12 cellular contexts compared by ENCODE assay signal in genomic region chr5:178380541-178381074, GRCh38.
A peak's percentile ranks its signal among the peaks of the same experiment; 100 is the strongest.
DNase-seq lines count a peak whose midpoint lies in the region; ATAC-seq, FAIRE-seq and TF ChIP-seq lines count a peak whose summit lies in the region.
"Had no signal": no experiment of that assay in that cellular context is flagged by ENCODE, and none has a peak within 500 bp of the region (broad histone marks: within the 10 kb centered on the region; RNA-seq: fewer than 3 reads in every experiment).

No MANE protein-coding gene starts in this region.

- H3K4me3 ChIP-seq in H7 (ENCODE audit: insufficient read depth, low read depth, low read length) (no peak overlapping the region), aorta (ENCODE audit: low read length in 2 of 2) (no peak overlapping the region)
- no peak overlapping the region for H3K4me3 ChIP-seq in naive thymus-derived CD4-positive, alpha-beta T cell (ENCODE audit: low read length)
- H3K4me3 ChIP-seq: A549 had no signal

- no peaks in the 10 kb centered on the region for H3K4me1 Mint-ChIP-seq in chondrocyte (ENCODE audit: low read depth)
- H3K4me1 Mint-ChIP-seq in nephron = peaks cover 83% of the 10 kb centered on the region
- H3K4me1 Mint-ChIP-seq in naive thymus-derived CD4-positive, alpha-beta T cell = no peaks in the 10 kb centered on the region
- H3K4me1 Mint-ChIP-seq: CD8-positive, alpha-beta memory T cell had no signal

- no peak for TF ChIP-seq POLR2A in GM12892 (IDR thresholded peaks at IDR 0.05; ENCODE audit: low read depth, low read length)

- no peaks in the 10 kb centered on the region for H3K9me3 Mint-ChIP-seq in chondrocyte (ENCODE audit: low read depth)
- H3K9me3 Mint-ChIP-seq in nephron = no peaks in the 10 kb centered on the region
- no peaks in the 10 kb centered on the region for H3K9me3 Mint-ChIP-seq in naive thymus-derived CD4-positive, alpha-beta T cell
- H3K9me3 Mint-ChIP-seq: CD8-positive, alpha-beta memory T cell had no signal

- H3K27me3 Mint-ChIP-seq in chondrocyte (ENCODE audit: low read depth) = peaks cover 9% of the 10 kb centered on the region
- H3K27me3 Mint-ChIP-seq in nephron (ENCODE audit: low read depth) = peaks cover 4% of the 10 kb centered on the region
- H3K27me3 Mint-ChIP-seq in naive thymus-derived CD4-positive, alpha-beta T cell = peaks cover 0 to 10% (median 4%) of the 10 kb centered on the region in 5 donors

- CTCF ChIA-PET in naive thymus-derived CD4-positive, alpha-beta T cell (lab: Charles Lee) = no interaction called here

- no peak overlapping the region for H3K27ac Mint-ChIP-seq in chondrocyte (ENCODE audit: unreplicated experiment)
- H3K27ac Mint-ChIP-seq in nephron = peak overlapping the region; percentile 51 to 97 (median 70)
- no peak overlapping the region for H3K27ac Mint-ChIP-seq in naive thymus-derived CD4-positive, alpha-beta T cell

- H3K4me3 Mint-ChIP-seq in chondrocyte (ENCODE audit: unreplicated experiment) (no peak overlapping the region), nephron (no peak overlapping the region)
- no peak overlapping the region for H3K4me3 Mint-ChIP-seq in naive thymus-derived CD4-positive, alpha-beta T cell

- no peak overlapping the region for H3K27ac ChIP-seq in aorta (ENCODE audit: low read depth in 1 of 2, low read length in 2 of 2)
- H3K27ac ChIP-seq in naive thymus-derived CD4-positive, alpha-beta T cell (ENCODE audit: low read depth, low read length) = no peak overlapping the region
- H3K27ac ChIP-seq: A549 had no signal

- H3K9me3 ChIP-seq in aorta (ENCODE audit: control insufficient read depth, low read length) = no peaks in the 10 kb centered on the region
- no peaks in the 10 kb centered on the region for H3K9me3 ChIP-seq in naive thymus-derived CD4-positive, alpha-beta T cell (ENCODE audit: control insufficient read depth in 2 of 3, low read length in 3 of 3)
- H3K9me3 ChIP-seq: A549, BE2C, Caco-2 had no signal

- TF ChIP-seq CTCF in chondrocyte (IDR thresholded peaks at IDR 0.05) (no peak), nephron (IDR thresholded peaks at IDR 0.05; ENCODE audit: unreplicated experiment in 3 of 3) (no peak)

- ATAC-seq in aorta (ENCODE audit: low FRiP score) = no peak
- no peak for ATAC-seq in naive thymus-derived CD4-positive, alpha-beta T cell
- ATAC-seq: A549 had no signal

- H3K4me1 ChIP-seq in aorta (ENCODE audit: control insufficient read depth in 1 of 2, insufficient read depth in 2 of 2, low read length in 2 of 2) = no peaks in the 10 kb centered on the region
- no peaks in the 10 kb centered on the region for H3K4me1 ChIP-seq in naive thymus-derived CD4-positive, alpha-beta T cell (ENCODE audit: control insufficient read depth in 2 of 2, insufficient read depth in 2 of 2, low read length in 2 of 2)
- H3K4me1 ChIP-seq: A549, BE2C, Caco-2 had no signal

- H3K36me3 ChIP-seq in H7 (replicated peaks; ENCODE audit: control insufficient read depth, insufficient read depth, low read length) (no peaks in the 10 kb centered on the region), aorta (ENCODE audit: control insufficient read depth in 1 of 2, insufficient read depth in 2 of 2, low read length in 1 of 2) (no peaks in the 10 kb centered on the region)
- H3K36me3 ChIP-seq in naive thymus-derived CD4-positive, alpha-beta T cell (ENCODE audit: control insufficient read depth in 2 of 3, insufficient read depth in 3 of 3, low read length in 3 of 3) = no peaks in the 10 kb centered on the region
- H3K36me3 ChIP-seq: BE2C had no signal

- intact Hi-C loops in aorta (cut with DNase I) = no loop called here
- intact Hi-C loops in naive thymus-derived CD4-positive, alpha-beta T cell (cut with micrococcal nuclease) = no loop called here

- POLR2A ChIA-PET in naive thymus-derived CD4-positive, alpha-beta T cell (lab: Charles Lee) = no interaction called here

- no peaks in the 10 kb centered on the region for H3K27me3 ChIP-seq in H7 (ENCODE audit: control insufficient read depth, insufficient read depth, low read length)
- H3K27me3 ChIP-seq in aorta (ENCODE audit: control insufficient read depth in 1 of 2, insufficient read depth in 2 of 2, low read length in 1 of 2) = no peaks in the 10 kb centered on the region
- no peaks in the 10 kb centered on the region for H3K27me3 ChIP-seq in naive thymus-derived CD4-positive, alpha-beta T cell (ENCODE audit: control insufficient read depth in 2 of 2, insufficient read depth in 2 of 2, low read length in 2 of 2)
- H3K27me3 ChIP-seq: BE2C had no signal

- H3K36me3 Mint-ChIP-seq in chondrocyte (ENCODE audit: low read depth) (no peaks in the 10 kb centered on the region), nephron (ENCODE audit: low read depth) (no peaks in the 10 kb centered on the region)
- no peaks in the 10 kb centered on the region for H3K36me3 Mint-ChIP-seq in naive thymus-derived CD4-positive, alpha-beta T cell
- H3K36me3 Mint-ChIP-seq: CD8-positive, alpha-beta memory T cell had no signal

- DNase-seq in H7 (peak; percentile 64), chondrocyte (ENCODE audit: low spot score) (peak; percentile 69), aorta (peak; percentile 29 to 66), GM12892 (ENCODE audit: insufficient read length) (no peak), HCEC 1CT (no peak)
- no peak for DNase-seq in naive thymus-derived CD4-positive, alpha-beta T cell
- DNase-seq: BE2C; Caco-2; CD8-positive, alpha-beta memory T cell; GF-D8 had no signal

- WGBS in aorta, 2 donors = 91 to 93% methylated on average over 16 of the region's 16 CpGs

- no peak for FAIRE-seq in GM12892 (lab: Jason Lieb, UNC)
- FAIRE-seq: A549 had no signal

Comparison
In these comparisons a context has a peak if more than half of its experiments do, and no peak if none do; other contexts are left out.
1. DNase-seq: peak in H7 (single experiment), chondrocyte (single experiment) and aorta (2 of 2); none in naive thymus-derived CD4-positive, alpha-beta T cell (0 of 9), GM12892 (single experiment) and HCEC 1CT (single experiment).
2. H3K27ac Mint-ChIP-seq: peak in nephron (3 of 3); none in chondrocyte (single experiment) and naive thymus-derived CD4-positive, alpha-beta T cell (0 of 9).